Comparison of ENCODE assay signal across 1 cellular context in the genomic region with DNA sequence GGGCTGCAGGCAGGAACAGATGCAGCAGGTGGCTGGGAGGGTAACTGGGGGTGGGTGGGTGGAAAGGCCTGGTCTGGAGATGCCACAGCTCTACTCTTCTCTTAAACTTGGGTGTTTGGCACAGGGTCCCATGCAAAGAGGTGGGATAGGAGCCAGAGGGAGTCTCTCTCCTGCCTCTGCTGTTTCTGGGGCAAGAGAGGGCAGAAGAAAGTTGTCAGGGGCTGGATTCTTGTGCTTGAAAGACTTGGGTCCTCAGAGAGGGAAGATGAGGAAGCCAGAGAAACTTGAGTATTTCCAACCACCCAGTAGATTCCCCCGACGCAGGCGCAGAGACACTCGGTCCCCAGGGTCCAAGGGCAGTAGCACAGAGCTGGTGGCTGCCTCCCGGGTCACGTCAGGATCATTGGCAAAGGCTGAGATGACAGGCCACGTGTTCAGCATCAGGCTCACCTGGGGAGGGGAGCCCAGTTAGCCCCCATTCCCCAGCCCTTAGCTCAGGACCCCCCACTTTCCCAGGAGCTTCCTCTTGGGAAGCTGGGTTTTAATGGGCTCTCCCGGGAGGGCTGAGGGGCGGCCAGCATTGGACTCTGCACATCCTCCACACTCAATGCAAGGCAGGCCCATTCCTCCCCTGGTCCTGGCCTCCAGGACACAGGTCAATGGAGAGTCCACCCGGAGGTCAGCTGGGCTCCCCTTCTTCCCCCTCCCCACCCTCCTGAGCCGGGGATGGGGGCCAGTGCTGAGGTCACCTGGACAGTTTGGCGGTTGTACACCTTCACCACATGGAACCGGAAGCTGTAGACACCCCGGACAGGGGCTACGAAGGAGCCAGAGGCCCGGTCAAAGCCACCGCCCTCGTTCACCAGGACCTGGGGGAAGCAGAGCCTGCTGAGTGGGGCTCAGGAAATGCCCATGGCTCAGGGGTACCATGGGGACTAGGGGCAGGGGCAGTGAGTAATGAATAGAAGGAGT.
A peak's percentile ranks its signal among the peaks of the same experiment; 100 is the strongest.
TF ChIP-seq lines count a peak whose summit lies in the region.

No MANE protein-coding gene starts in this region.

TF ChIP-seq in HepG2, 621 proteins besides CTCF, POLR2A, EP300 and RAD21 (continues in another document):
- no peak for TF ChIP-seq ZNF136 (CRISPR knock-in tag; IDR thresholded peaks at IDR 0.05; ENCODE audit: low read depth)
- peak; percentile 46 for TF ChIP-seq ZFY (CRISPR knock-in tag; IDR thresholded peaks at IDR 0.05)
- no peak for TF ChIP-seq HOMEZ (CRISPR knock-in tag; IDR thresholded peaks at IDR 0.05; ENCODE audit: low read depth)
- peak; percentile 80; the same call in 1 of the 2 replicates for TF ChIP-seq ZNF619 (CRISPR knock-in tag; IDR thresholded peaks at IDR 0.05)
- TF ChIP-seq KDM2A (CRISPR knock-in tag; IDR thresholded peaks at IDR 0.05; ENCODE audit: borderline replicate concordance, low read depth) = peak; percentile 45; the same call in 1 of the 2 replicates
- peak; percentile 42; the same call in 1 of the 2 replicates for TF ChIP-seq KLF9 (CRISPR knock-in tag; IDR thresholded peaks at IDR 0.05; ENCODE audit: low read depth)
- no peak for TF ChIP-seq ZNF333 (CRISPR knock-in tag; IDR thresholded peaks at IDR 0.05; ENCODE audit: borderline replicate concordance)
- TF ChIP-seq NFKBIZ (CRISPR knock-in tag; IDR thresholded peaks at IDR 0.05) = no peak
- TF ChIP-seq, protein P1, sequence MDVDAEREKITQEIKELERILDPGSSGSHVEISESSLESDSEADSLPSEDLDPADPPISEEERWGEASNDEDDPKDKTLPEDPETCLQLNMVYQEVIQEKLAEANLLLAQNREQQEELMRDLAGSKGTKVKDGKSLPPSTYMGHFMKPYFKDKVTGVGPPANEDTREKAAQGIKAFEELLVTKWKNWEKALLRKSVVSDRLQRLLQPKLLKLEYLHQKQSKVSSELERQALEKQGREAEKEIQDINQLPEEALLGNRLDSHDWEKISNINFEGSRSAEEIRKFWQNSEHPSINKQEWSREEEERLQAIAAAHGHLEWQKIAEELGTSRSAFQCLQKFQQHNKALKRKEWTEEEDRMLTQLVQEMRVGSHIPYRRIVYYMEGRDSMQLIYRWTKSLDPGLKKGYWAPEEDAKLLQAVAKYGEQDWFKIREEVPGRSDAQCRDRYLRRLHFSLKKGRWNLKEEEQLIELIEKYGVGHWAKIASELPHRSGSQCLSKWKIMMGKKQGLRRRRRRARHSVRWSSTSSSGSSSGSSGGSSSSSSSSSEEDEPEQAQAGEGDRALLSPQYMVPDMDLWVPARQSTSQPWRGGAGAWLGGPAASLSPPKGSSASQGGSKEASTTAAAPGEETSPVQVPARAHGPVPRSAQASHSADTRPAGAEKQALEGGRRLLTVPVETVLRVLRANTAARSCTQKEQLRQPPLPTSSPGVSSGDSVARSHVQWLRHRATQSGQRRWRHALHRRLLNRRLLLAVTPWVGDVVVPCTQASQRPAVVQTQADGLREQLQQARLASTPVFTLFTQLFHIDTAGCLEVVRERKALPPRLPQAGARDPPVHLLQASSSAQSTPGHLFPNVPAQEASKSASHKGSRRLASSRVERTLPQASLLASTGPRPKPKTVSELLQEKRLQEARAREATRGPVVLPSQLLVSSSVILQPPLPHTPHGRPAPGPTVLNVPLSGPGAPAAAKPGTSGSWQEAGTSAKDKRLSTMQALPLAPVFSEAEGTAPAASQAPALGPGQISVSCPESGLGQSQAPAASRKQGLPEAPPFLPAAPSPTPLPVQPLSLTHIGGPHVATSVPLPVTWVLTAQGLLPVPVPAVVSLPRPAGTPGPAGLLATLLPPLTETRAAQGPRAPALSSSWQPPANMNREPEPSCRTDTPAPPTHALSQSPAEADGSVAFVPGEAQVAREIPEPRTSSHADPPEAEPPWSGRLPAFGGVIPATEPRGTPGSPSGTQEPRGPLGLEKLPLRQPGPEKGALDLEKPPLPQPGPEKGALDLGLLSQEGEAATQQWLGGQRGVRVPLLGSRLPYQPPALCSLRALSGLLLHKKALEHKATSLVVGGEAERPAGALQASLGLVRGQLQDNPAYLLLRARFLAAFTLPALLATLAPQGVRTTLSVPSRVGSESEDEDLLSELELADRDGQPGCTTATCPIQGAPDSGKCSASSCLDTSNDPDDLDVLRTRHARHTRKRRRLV (CRISPR knock-in tag; IDR thresholded peaks at IDR 0.05) = no peak
- TF ChIP-seq, protein P2, sequence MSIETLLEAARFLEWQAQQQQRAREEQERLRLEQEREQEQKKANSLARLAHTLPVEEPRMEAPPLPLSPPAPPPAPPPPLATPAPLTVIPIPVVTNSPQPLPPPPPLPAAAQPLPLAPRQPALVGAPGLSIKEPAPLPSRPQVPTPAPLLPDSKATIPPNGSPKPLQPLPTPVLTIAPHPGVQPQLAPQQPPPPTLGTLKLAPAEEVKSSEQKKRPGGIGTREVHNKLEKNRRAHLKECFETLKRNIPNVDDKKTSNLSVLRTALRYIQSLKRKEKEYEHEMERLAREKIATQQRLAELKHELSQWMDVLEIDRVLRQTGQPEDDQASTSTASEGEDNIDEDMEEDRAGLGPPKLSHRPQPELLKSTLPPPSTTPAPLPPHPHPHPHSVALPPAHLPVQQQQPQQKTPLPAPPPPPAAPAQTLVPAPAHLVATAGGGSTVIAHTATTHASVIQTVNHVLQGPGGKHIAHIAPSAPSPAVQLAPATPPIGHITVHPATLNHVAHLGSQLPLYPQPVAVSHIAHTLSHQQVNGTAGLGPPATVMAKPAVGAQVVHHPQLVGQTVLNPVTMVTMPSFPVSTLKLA (IDR thresholded peaks at IDR 0.05) = peak; percentile 49; the same call in 1 of the 2 replicates
- peak; percentile 59; the same call in 1 of the 2 replicates for TF ChIP-seq ZFX (CRISPR knock-in tag; IDR thresholded peaks at IDR 0.05; ENCODE audit: low read depth)
- no peak for TF ChIP-seq ZNF142 (CRISPR knock-in tag; IDR thresholded peaks at IDR 0.05)
- TF ChIP-seq HMGXB3 (CRISPR knock-in tag; IDR thresholded peaks at IDR 0.05; ENCODE audit: borderline replicate concordance) = peak; percentile 74; the same call in 1 of the 2 replicates
- peak; percentile 41; the same call in 1 of the 2 replicates for TF ChIP-seq GABPB1 (CRISPR knock-in tag; IDR thresholded peaks at IDR 0.05)
- TF ChIP-seq MED1 (CRISPR knock-in tag; IDR thresholded peaks at IDR 0.05) = peak; percentile 58
- no peak for TF ChIP-seq XRCC5 (optimal IDR thresholded peaks at IDR 0.05; ENCODE audit: low read length)
- TF ChIP-seq ZNF354B (CRISPR knock-in tag; IDR thresholded peaks at IDR 0.05) = no peak
- no peak for TF ChIP-seq GTF3A (CRISPR knock-in tag; conservative IDR thresholded peaks at IDR 0.05)
- peak; percentile 34; the same call in 1 of the 2 replicates for TF ChIP-seq ZNF550 (CRISPR knock-in tag; IDR thresholded peaks at IDR 0.05; ENCODE audit: borderline replicate concordance)
- no peak for TF ChIP-seq ZMYM4 (CRISPR knock-in tag; IDR thresholded peaks at IDR 0.05)
- TF ChIP-seq TP53 (CRISPR knock-in tag; conservative IDR thresholded peaks at IDR 0.05) = no peak
- peak; percentile 65; the same call in 1 of the 2 replicates for TF ChIP-seq ZNF350 (CRISPR knock-in tag; IDR thresholded peaks at IDR 0.05; ENCODE audit: borderline replicate concordance, low read depth)
- peak; percentile 91; the same call in 1 of the 2 replicates for TF ChIP-seq ZSCAN12 (CRISPR knock-in tag; IDR thresholded peaks at IDR 0.05)
- no peak for TF ChIP-seq NCOA1 (CRISPR knock-in tag; IDR thresholded peaks at IDR 0.05)
- TF ChIP-seq ZNF83 (CRISPR knock-in tag; IDR thresholded peaks at IDR 0.05; ENCODE audit: borderline replicate concordance) = peak; percentile 68; the same call in 1 of the 2 replicates
- TF ChIP-seq FOXC1 (CRISPR knock-in tag; IDR thresholded peaks at IDR 0.05; ENCODE audit: borderline replicate concordance) = 0 out of 2 replicates have a peak, but pooled peaks have one; percentile 11
- TF ChIP-seq ZNF552 (CRISPR knock-in tag; IDR thresholded peaks at IDR 0.05; ENCODE audit: borderline replicate concordance) = no peak
- TF ChIP-seq SNAPC5 (CRISPR knock-in tag; IDR thresholded peaks at IDR 0.05; ENCODE audit: borderline replicate concordance) = 0 out of 2 replicates have a peak, but pooled peaks have one; percentile 18
- TF ChIP-seq ZC3H13 (CRISPR knock-in tag; IDR thresholded peaks at IDR 0.05) = no peak
- TF ChIP-seq SMAD9 (CRISPR knock-in tag; IDR thresholded peaks at IDR 0.05) = no peak
- TF ChIP-seq CREM (IDR thresholded peaks at IDR 0.05) = no peak; the same call in 1 of the 2 replicates
- no peak for TF ChIP-seq CREM (CRISPR knock-in tag; IDR thresholded peaks at IDR 0.05)
- peak; percentile 55 for TF ChIP-seq HNF4G (IDR thresholded peaks at IDR 0.05; ENCODE audit: borderline replicate concordance, low read depth, low read length)
- peak; percentile 81 for TF ChIP-seq HNF4G (CRISPR knock-in tag; IDR thresholded peaks at IDR 0.05; ENCODE audit: borderline replicate concordance, low read depth)
- TF ChIP-seq TMF1 (CRISPR knock-in tag; IDR thresholded peaks at IDR 0.05; ENCODE audit: low read depth) = peak; percentile 78; the same call in 1 of the 2 replicates
- 0 out of 2 replicates have a peak, but pooled peaks have one; percentile 2 for TF ChIP-seq PAX8 (CRISPR knock-in tag; IDR thresholded peaks at IDR 0.05; ENCODE audit: borderline replicate concordance)
- 0 out of 2 replicates have a peak, but pooled peaks have one; percentile 4 for TF ChIP-seq ZNF543 (CRISPR knock-in tag; IDR thresholded peaks at IDR 0.05)
- no peak for TF ChIP-seq NR2F6 (IDR thresholded peaks at IDR 0.05)
- peak; percentile 32 for TF ChIP-seq NR2F6 (CRISPR knock-in tag; IDR thresholded peaks at IDR 0.05)
- TF ChIP-seq ZBTB38 (CRISPR knock-in tag; IDR thresholded peaks at IDR 0.05) = peak; percentile 79; the same call in 1 of the 2 replicates
